ENCODE assay signal across 25 cellular contexts in genomic region chr19:45460807-45461347, GRCh38. TPM values are rescaled to one million over a fixed set of nuclear protein-coding genes. Genes with fewer than 3 reads are reported as not detected.
A peak's percentile ranks its signal among the peaks of the same experiment; 100 is the strongest.
DNase-seq lines count a peak whose midpoint lies in the region; ATAC-seq, FAIRE-seq and TF ChIP-seq lines count a peak whose summit lies in the region.
"Had no signal": no experiment of that assay in that cellular context is flagged by ENCODE, and none has a peak within 500 bp of the region (broad histone marks: within the 10 kb centered on the region; RNA-seq: fewer than 3 reads in every experiment).

No MANE protein-coding gene starts in this region.

- intact Hi-C loops in HepG2 (cut with micrococcal nuclease; ENCODE audit: unreplicated experiment), result no loop called here
- intact Hi-C loops in right lobe of liver (cut with DNase I), result no loop called here

- H3K79me1 ChIP-seq in neuronal stem cell (ENCODE audit: low read depth, low read length), result no peaks in the 10 kb centered on the region

- POLR2A ChIA-PET in HepG2 (lab: Yijun Ruan, JAX), result no interaction called here

- H2BK15ac ChIP-seq in neuronal stem cell (ENCODE audit: low read length), result no peak overlapping the region

- no peak for FAIRE-seq in HepG2 (lab: Jason Lieb, UNC)
- FAIRE-seq: G401.6 had no signal

- H3K23ac ChIP-seq in neuronal stem cell (ENCODE audit: low read depth, low read length, poor library complexity), result no peak overlapping the region

- no peaks in the 10 kb centered on the region for H3K9me3 ChIP-seq in HepG2 (ENCODE audit: low read length)
- H3K9me3 ChIP-seq in right lobe of liver, result no peaks in the 10 kb centered on the region
- no peaks in the 10 kb centered on the region for H3K9me3 ChIP-seq in neuronal stem cell (replicated peaks in 1 of 2; ENCODE audit: control insufficient read depth in 2 of 2, insufficient read depth in 1 of 2, low read depth in 1 of 2, low read length in 2 of 2)
- H3K9me3 ChIP-seq: HAP-1, SJSA1 had no signal

- H3K18ac ChIP-seq in neuronal stem cell (ENCODE audit: low read length), result no peak overlapping the region

- H3K4me1 ChIP-seq in HepG2 (ENCODE audit: insufficient read depth, low read length) (peaks cover 39% of the 10 kb centered on the region), right lobe of liver (peaks cover 0 to 2% (median 0%) of the 10 kb centered on the region in 4 donors), neuronal stem cell (ENCODE audit: control insufficient read depth in 2 of 2, insufficient read depth in 1 of 2, low read depth in 1 of 2, low read length in 2 of 2) (peaks cover 2 to 7% of the 10 kb centered on the region in 2 donors)

- no peak overlapping the region for H4K91ac ChIP-seq in neuronal stem cell (ENCODE audit: low read depth, low read length, poor library complexity)

- DNase-seq in HepG2 (ENCODE audit: low spot score), result no peak
- no peak for DNase-seq in right lobe of liver
- peak; percentile 29 for DNase-seq in RPMI8226
- no peak for DNase-seq in neuronal stem cell (ENCODE audit: low spot score)
- no peak for DNase-seq in H4 (ENCODE audit: low spot score)
- DNase-seq in SHP77 treated with DMSO at 0.1 percent for 48 hours (lab: John Stamatoyannopoulos, UW), result no peak
- DNase-seq in cerebellar nuclear complex (lab: John Stamatoyannopoulos, UW), result no peak
- DNase-seq: 8988T; CD4-positive, alpha-beta T cell; DMS53; HFFc6; MV-4-11; NCI-H1105 treated with DMSO at 0.1 percent for 48 hours; NCI-H146; NCI-H1930; NCI-H2107; NCI-H446; NCI-H524 treated with DMSO at 0.1 percent for 48 hours; NCI-H774; PC-3 had no signal

- H2AK5ac ChIP-seq in neuronal stem cell (ENCODE audit: low read depth, low read length), result peak overlapping the region; percentile 1

- TF ChIP-seq POLR2A in HepG2 (IDR thresholded peaks at IDR 0.05; ENCODE audit: insufficient read depth in 1 of 2, low read depth in 2 of 2, low read length in 2 of 2), result no peak
- TF ChIP-seq POLR2A in right lobe of liver (IDR thresholded peaks at IDR 0.05), result no peak

- H4K20me1 ChIP-seq in HepG2 (ENCODE audit: insufficient read depth, low read length), result no peaks in the 10 kb centered on the region

- H2BK5ac ChIP-seq in neuronal stem cell (ENCODE audit: low read length), result no peak overlapping the region

- H3K36me3 ChIP-seq in HepG2 (replicated peaks in 1 of 2; ENCODE audit: control insufficient read depth in 1 of 2, insufficient read depth in 2 of 2, low read length in 2 of 2) (no peaks in the 10 kb centered on the region), right lobe of liver (no peaks in the 10 kb centered on the region), neuronal stem cell (replicated peaks in 1 of 2; ENCODE audit: control insufficient read depth in 2 of 2, insufficient read depth in 2 of 2, low read length in 2 of 2) (no peaks in the 10 kb centered on the region)
- H3K36me3 ChIP-seq: HAP-1, SJSA1 had no signal

- H2AFZ ChIP-seq in HepG2 (ENCODE audit: low read length) (no peak overlapping the region), neuronal stem cell (ENCODE audit: low read length) (no peak overlapping the region)
- H2AFZ ChIP-seq: GM23338 had no signal

- WGBS in HepG2 (ENCODE audit: low lambda C conversion rate), result 3% methylated on average over 5 of the region's 8 CpGs
- WGBS in right lobe of liver (ENCODE audit: insufficient coverage, low coverage, low lambda C conversion rate, missing lambda C conversion rate), result 23% methylated on average over 4 of the region's 8 CpGs
- WGBS in neuronal stem cell (ENCODE audit: extremely low coverage in 2 of 2, insufficient read length in 2 of 2, insufficient replicate concordance in 1 of 2), 2 donors, result no CpG with 5 or more reads among the region's 8 CpGs

- no peak for TF ChIP-seq CTCF in HepG2 (CRISPR knock-in tag; IDR thresholded peaks at IDR 0.05)
- TF ChIP-seq CTCF in right lobe of liver (IDR thresholded peaks at IDR 0.05), result no peak

- no peak overlapping the region for H4K8ac ChIP-seq in neuronal stem cell (ENCODE audit: low read depth, low read length)

- H2BK120ac ChIP-seq in neuronal stem cell (ENCODE audit: low read depth, low read length), result no peak overlapping the region

- ATAC-seq in HepG2 (no peak; the same call in 2 of the 3 replicates), right lobe of liver (no peak)
- ATAC-seq: GM23338, PC-3, Right ventricle myocardium inferior had no signal

- H3K9ac ChIP-seq in HepG2 (ENCODE audit: insufficient read depth, low read depth, low read length), result no peak overlapping the region
- H3K9ac ChIP-seq in neuronal stem cell (ENCODE audit: low read depth, low read length, poor library complexity), result no peak overlapping the region

- BruUV-seq in HepG2 (replicated peaks; lab: Mats Ljungman, UMichigan), result no TSS peak

- H3K4ac ChIP-seq in neuronal stem cell (ENCODE audit: low read length), result no peak overlapping the region

- H3K27ac ChIP-seq in HepG2 (ENCODE audit: extremely low read length, insufficient read depth, low read length) (no peak overlapping the region), right lobe of liver (no peak overlapping the region), neuronal stem cell (replicated peaks; ENCODE audit: low read length) (no peak overlapping the region)
- H3K27ac ChIP-seq: SJSA1 had no signal

- H2BK12ac ChIP-seq in neuronal stem cell (ENCODE audit: low read length), result no peak overlapping the region

- no peak for TF ChIP-seq EP300 in HepG2 (IDR thresholded peaks at IDR 0.05; ENCODE audit: low read depth in 2 of 2, low read length in 2 of 2)
- TF ChIP-seq EP300 in HepG2 (CRISPR knock-in tag; IDR thresholded peaks at IDR 0.05; ENCODE audit: borderline replicate concordance), result no peak

- CTCF ChIA-PET in HepG2 (lab: Yijun Ruan, JAX; ENCODE audit: low intra/inter-chr PET ratio, low total read pairs), result no interaction called here

- peak overlapping the region; percentile 6; the same call in 1 of the 2 replicates for H3K4me2 ChIP-seq in HepG2 (ENCODE audit: low read depth, low read length)
- H3K4me2 ChIP-seq in neuronal stem cell (ENCODE audit: insufficient read depth, low read length, poor library complexity, severe bottlenecking), result no peak overlapping the region
- H3K4me2 ChIP-seq: GM23338 had no signal

- no peak overlapping the region for H3K4me3 ChIP-seq in HepG2 (replicated peaks in 1 of 3; ENCODE audit: insufficient read depth in 1 of 3, low read depth in 2 of 3, low read length in 3 of 3)
- H3K4me3 ChIP-seq in right lobe of liver, result no peak overlapping the region
- peak overlapping the region in 1 of 2 donors; percentile 11 for H3K4me3 ChIP-seq in neuronal stem cell (ENCODE audit: low read length in 2 of 2)
- H3K4me3 ChIP-seq: GM23338, HAP-1, SJSA1 had no signal

- TF ChIP-seq RAD21 in HepG2 (CRISPR knock-in tag; IDR thresholded peaks at IDR 0.05), result no peak

- no peak overlapping the region for H3K14ac ChIP-seq in neuronal stem cell (ENCODE audit: low read length)

- in situ Hi-C loops in HepG2 (cut with HindIII; ENCODE audit: extremely low pct_ligation_motif_present, low pct_unique_long_range_greater_than_20kb), result no loop called here

- H3K79me2 ChIP-seq in HepG2 (ENCODE audit: insufficient read depth, low read length), result no peaks in the 10 kb centered on the region

- H3K27me3 ChIP-seq in HepG2 (ENCODE audit: control insufficient read depth in 1 of 2, insufficient read depth in 2 of 2, low read length in 2 of 2), result peaks cover 0 to 7% of the 10 kb centered on the region in 2 experiments; a peak in 1 of 5 replicates
- no peaks in the 10 kb centered on the region for H3K27me3 ChIP-seq in right lobe of liver
- H3K27me3 ChIP-seq in neuronal stem cell (ENCODE audit: control insufficient read depth in 3 of 3, insufficient read depth in 3 of 3, low read depth in 1 of 3, low read length in 3 of 3), result peaks cover 0 to 4% (median 2%) of the 10 kb centered on the region in 3 experiments
- H3K27me3 ChIP-seq: SJSA1 had no signal

RNA-seq across cellular contexts. Expression of gene FOSB, which starts 6.9 kb away (rescaled TPM):
- total RNA-seq in HepG2 (2016; rRNA removed; fragmentation: Illumina TruSeq; extraction: Trizol) (0.21 and 6.0 TPM in 2 replicates), right lobe of liver (1 to 10 TPM in 1 of 6 experiments, under 1 TPM in 5; 0.19 to 1.2 (median 0.44) TPM)
- 0.79 and 0.91 TPM in 2 replicates for total RNA-seq in HepG2 (2016; cell fraction: cytosol; rRNA removed; fragmentation: Illumina TruSeq; extraction: Trizol; ENCODE audit: low read depth)
- total RNA-seq in HepG2 (2016; cell fraction: insoluble cytoplasmic fraction; rRNA removed; fragmentation: Illumina TruSeq; extraction: Trizol), result 0.37 and 5.7 TPM in 2 replicates
- 0.93 and 1.2 TPM in 2 replicates for total RNA-seq in HepG2 (2016; cell fraction: membrane; rRNA removed; fragmentation: Illumina TruSeq; extraction: Trizol)
- total RNA-seq in HepG2 (2016; cell fraction: nucleus; rRNA removed; fragmentation: Illumina TruSeq; extraction: Trizol), result 17.8 and 18.2 TPM in 2 replicates
- polyA plus RNA-seq in HepG2 (2011; rRNA removed), result 2.8 TPM in 2 replicates
- 0.67 and 0.69 TPM in 2 replicates for polyA plus RNA-seq in HepG2 (2011; cell fraction: cytosol; rRNA removed)
- polyA plus RNA-seq in HepG2 (2011; cell fraction: nucleus; rRNA removed), result 23.1 and 35.9 TPM in 2 replicates
- 0.51 and 1.1 TPM in 2 replicates for polyA plus RNA-seq in HepG2 (2012)
- not detected in 2 replicates for polyA plus RNA-seq in HepG2 (2016; cell fraction: cytosol; fragmentation: Illumina TruSeq; extraction: Trizol; ENCODE audit: low read depth)
- 0.35 and 0.74 TPM in 2 replicates for polyA plus RNA-seq in HepG2 (2016; cell fraction: insoluble cytoplasmic fraction; fragmentation: Illumina TruSeq; extraction: Trizol; ENCODE audit: low read depth)
- polyA plus RNA-seq in HepG2 (2016; cell fraction: membrane; fragmentation: Illumina TruSeq; extraction: Trizol; ENCODE audit: low read depth), result 0.17 and 0.41 TPM in 2 replicates
- 17.9 and 36.0 TPM in 2 replicates for polyA plus RNA-seq in HepG2 (2016; cell fraction: nucleus; fragmentation: Illumina TruSeq; extraction: Trizol; ENCODE audit: insufficient read depth, low read depth)
- polyA minus RNA-seq in HepG2 (2011; rRNA and poly(A)+ RNA removed; ENCODE audit: low replicate concordance), result 16.2 and 24.3 TPM in 2 replicates
- 1.5 and 2.2 TPM in 2 replicates for polyA minus RNA-seq in HepG2 (2011; cell fraction: cytosol; rRNA and poly(A)+ RNA removed)
- 32.3 and 48.2 TPM in 2 replicates for polyA minus RNA-seq in HepG2 (2011; cell fraction: nucleus; rRNA and poly(A)+ RNA removed)
- 8.5 TPM for polyA plus RNA-seq in neuronal stem cell (2013, experiment 1 of 2)
- polyA plus RNA-seq in neuronal stem cell (2013, experiment 2 of 2), result 8.7 TPM
- 1.2 TPM in 1 of 2 replicates, not detected in the other for total RNA-seq in H4 (2014; rRNA removed; shearing (Covaris generic))

RNA-seq across cellular contexts. Expression of gene RTN2, which starts 36.0 kb away (rescaled TPM):
- total RNA-seq in HepG2 (2016; rRNA removed; fragmentation: Illumina TruSeq; extraction: Trizol) (2.1 and 2.9 TPM in 2 replicates), right lobe of liver (1 to 10 TPM; 1.5 to 7.2 (median 2.9) TPM)
- total RNA-seq in HepG2 (2016; cell fraction: cytosol; rRNA removed; fragmentation: Illumina TruSeq; extraction: Trizol; ENCODE audit: low read depth), result 5.1 and 6.2 TPM in 2 replicates
- 2.0 and 3.5 TPM in 2 replicates for total RNA-seq in HepG2 (2016; cell fraction: insoluble cytoplasmic fraction; rRNA removed; fragmentation: Illumina TruSeq; extraction: Trizol)
- 6.2 and 8.3 TPM in 2 replicates for total RNA-seq in HepG2 (2016; cell fraction: membrane; rRNA removed; fragmentation: Illumina TruSeq; extraction: Trizol)
- total RNA-seq in HepG2 (2016; cell fraction: nucleus; rRNA removed; fragmentation: Illumina TruSeq; extraction: Trizol), result 2.3 and 2.8 TPM in 2 replicates
- 17.1 and 18.0 TPM in 2 replicates for polyA plus RNA-seq in HepG2 (2011; rRNA removed)
- 13.2 and 17.0 TPM in 2 replicates for polyA plus RNA-seq in HepG2 (2011; cell fraction: cytosol; rRNA removed)
- polyA plus RNA-seq in HepG2 (2011; cell fraction: nucleus; rRNA removed), result 12.6 and 14.7 TPM in 2 replicates
- 11.2 and 15.2 TPM in 2 replicates for polyA plus RNA-seq in HepG2 (2012)
- 8.6 and 9.5 TPM in 2 replicates for polyA plus RNA-seq in HepG2 (2016; cell fraction: cytosol; fragmentation: Illumina TruSeq; extraction: Trizol; ENCODE audit: low read depth)
- polyA plus RNA-seq in HepG2 (2016; cell fraction: insoluble cytoplasmic fraction; fragmentation: Illumina TruSeq; extraction: Trizol; ENCODE audit: low read depth), result 3.9 and 4.7 TPM in 2 replicates
- polyA plus RNA-seq in HepG2 (2016; cell fraction: membrane; fragmentation: Illumina TruSeq; extraction: Trizol; ENCODE audit: low read depth), result 9.5 and 9.7 TPM in 2 replicates
- 11.0 and 11.5 TPM in 2 replicates for polyA plus RNA-seq in HepG2 (2016; cell fraction: nucleus; fragmentation: Illumina TruSeq; extraction: Trizol; ENCODE audit: insufficient read depth, low read depth)
- 6.0 and 30.0 TPM in 2 replicates for polyA minus RNA-seq in HepG2 (2011; rRNA and poly(A)+ RNA removed; ENCODE audit: low replicate concordance)
- 7.6 and 8.3 TPM in 2 replicates for polyA minus RNA-seq in HepG2 (2011; cell fraction: cytosol; rRNA and poly(A)+ RNA removed)
- polyA minus RNA-seq in HepG2 (2011; cell fraction: nucleus; rRNA and poly(A)+ RNA removed), result 7.1 and 7.6 TPM in 2 replicates
- 9.5 TPM for polyA plus RNA-seq in neuronal stem cell (2013, experiment 1 of 2)
- polyA plus RNA-seq in neuronal stem cell (2013, experiment 2 of 2), result 10.0 TPM
- 3.5 and 6.1 TPM in 2 replicates for total RNA-seq in H4 (2014; rRNA removed; shearing (Covaris generic))

RNA-seq across cellular contexts. Expression of gene ERCC1, which starts 37.2 kb away (rescaled TPM):
- 39.3 and 40.0 TPM in 2 replicates for total RNA-seq in HepG2 (2016; rRNA removed; fragmentation: Illumina TruSeq; extraction: Trizol)
- total RNA-seq in HepG2 (2016; cell fraction: cytosol; rRNA removed; fragmentation: Illumina TruSeq; extraction: Trizol; ENCODE audit: low read depth), result 45.6 and 63.1 TPM in 2 replicates
- total RNA-seq in HepG2 (2016; cell fraction: insoluble cytoplasmic fraction; rRNA removed; fragmentation: Illumina TruSeq; extraction: Trizol), result 33.8 and 46.8 TPM in 2 replicates
- total RNA-seq in HepG2 (2016; cell fraction: membrane; rRNA removed; fragmentation: Illumina TruSeq; extraction: Trizol), result 47.2 and 50.6 TPM in 2 replicates
- 15.5 and 16.4 TPM in 2 replicates for total RNA-seq in HepG2 (2016; cell fraction: nucleus; rRNA removed; fragmentation: Illumina TruSeq; extraction: Trizol)
- 66.4 and 76.6 TPM in 2 replicates for polyA plus RNA-seq in HepG2 (2011; rRNA removed)
- polyA plus RNA-seq in HepG2 (2011; cell fraction: cytosol; rRNA removed), result 48.2 and 78.5 TPM in 2 replicates
- polyA plus RNA-seq in HepG2 (2011; cell fraction: nucleus; rRNA removed), result 84.4 and 86.6 TPM in 2 replicates
- polyA plus RNA-seq in HepG2 (2012), result 38.8 and 40.5 TPM in 2 replicates
- 57.8 and 73.2 TPM in 2 replicates for polyA plus RNA-seq in HepG2 (2016; cell fraction: cytosol; fragmentation: Illumina TruSeq; extraction: Trizol; ENCODE audit: low read depth)
- polyA plus RNA-seq in HepG2 (2016; cell fraction: insoluble cytoplasmic fraction; fragmentation: Illumina TruSeq; extraction: Trizol; ENCODE audit: low read depth), result 53.9 and 54.0 TPM in 2 replicates
- polyA plus RNA-seq in HepG2 (2016; cell fraction: membrane; fragmentation: Illumina TruSeq; extraction: Trizol; ENCODE audit: low read depth), result 53.9 and 61.0 TPM in 2 replicates
- polyA plus RNA-seq in HepG2 (2016; cell fraction: nucleus; fragmentation: Illumina TruSeq; extraction: Trizol; ENCODE audit: insufficient read depth, low read depth), result 40.4 and 44.1 TPM in 2 replicates
- polyA minus RNA-seq in HepG2 (2011; rRNA and poly(A)+ RNA removed; ENCODE audit: low replicate concordance), result 68.2 and 77.1 TPM in 2 replicates
- 28.0 and 42.8 TPM in 2 replicates for polyA minus RNA-seq in HepG2 (2011; cell fraction: cytosol; rRNA and poly(A)+ RNA removed)
- 23.7 and 24.2 TPM in 2 replicates for polyA minus RNA-seq in HepG2 (2011; cell fraction: nucleus; rRNA and poly(A)+ RNA removed)
- 10 to 100 TPM; 19.2 to 29.4 (median 22.6) TPM for total RNA-seq in right lobe of liver
- 90.0 TPM for polyA plus RNA-seq in neuronal stem cell (2013, experiment 1 of 2)
- polyA plus RNA-seq in neuronal stem cell (2013, experiment 2 of 2), result 87.6 TPM
- total RNA-seq in H4 (2014; rRNA removed; shearing (Covaris generic)), result 49.3 and 84.0 TPM in 2 replicates

RNA-seq across cellular contexts. Expression of gene PPM1N, which starts 37.4 kb away (rescaled TPM):
- total RNA-seq in HepG2 (2016; rRNA removed; fragmentation: Illumina TruSeq; extraction: Trizol) (0.31 and 0.67 TPM in 2 replicates), right lobe of liver (1 to 10 TPM in 2 of 6 experiments, under 1 TPM in 3, not detected in 1; 0.32 to 2.0 (median 0.51) TPM)
- total RNA-seq in HepG2 (2016; cell fraction: cytosol; rRNA removed; fragmentation: Illumina TruSeq; extraction: Trizol; ENCODE audit: low read depth), result 0.53 and 0.71 TPM in 2 replicates
- total RNA-seq in HepG2 (2016; cell fraction: insoluble cytoplasmic fraction; rRNA removed; fragmentation: Illumina TruSeq; extraction: Trizol), result 0.48 and 0.91 TPM in 2 replicates
- total RNA-seq in HepG2 (2016; cell fraction: membrane; rRNA removed; fragmentation: Illumina TruSeq; extraction: Trizol), result 0.72 and 1.2 TPM in 2 replicates
- total RNA-seq in HepG2 (2016; cell fraction: nucleus; rRNA removed; fragmentation: Illumina TruSeq; extraction: Trizol), result not detected in 2 replicates
- polyA plus RNA-seq in HepG2 (2011; rRNA removed), result 1.3 and 1.8 TPM in 2 replicates
- 2.6 TPM in 2 replicates for polyA plus RNA-seq in HepG2 (2011; cell fraction: cytosol; rRNA removed)
- polyA plus RNA-seq in HepG2 (2011; cell fraction: nucleus; rRNA removed), result 1.1 and 2.1 TPM in 2 replicates
- 1.4 and 1.9 TPM in 2 replicates for polyA plus RNA-seq in HepG2 (2012)
- 0.86 and 1.5 TPM in 2 replicates for polyA plus RNA-seq in HepG2 (2016; cell fraction: cytosol; fragmentation: Illumina TruSeq; extraction: Trizol; ENCODE audit: low read depth)
- 0.76 TPM in 1 of 2 replicates, not detected in the other for polyA plus RNA-seq in HepG2 (2016; cell fraction: insoluble cytoplasmic fraction; fragmentation: Illumina TruSeq; extraction: Trizol; ENCODE audit: low read depth)
- 0.77 and 1.1 TPM in 2 replicates for polyA plus RNA-seq in HepG2 (2016; cell fraction: membrane; fragmentation: Illumina TruSeq; extraction: Trizol; ENCODE audit: low read depth)
- polyA plus RNA-seq in HepG2 (2016; cell fraction: nucleus; fragmentation: Illumina TruSeq; extraction: Trizol; ENCODE audit: insufficient read depth, low read depth), result 1.2 TPM in 1 of 2 replicates, not detected in the other
- 0.23 TPM in 1 of 2 replicates, not detected in the other for polyA minus RNA-seq in HepG2 (2011; rRNA and poly(A)+ RNA removed; ENCODE audit: low replicate concordance)
- polyA minus RNA-seq in HepG2 (2011; cell fraction: cytosol; rRNA and poly(A)+ RNA removed), result not detected in 2 replicates
- 0.50 TPM in 1 of 2 replicates, not detected in the other for polyA minus RNA-seq in HepG2 (2011; cell fraction: nucleus; rRNA and poly(A)+ RNA removed)
- 1.3 TPM for polyA plus RNA-seq in neuronal stem cell (2013, experiment 1 of 2)
- 1.2 TPM for polyA plus RNA-seq in neuronal stem cell (2013, experiment 2 of 2)
- total RNA-seq in H4 (2014; rRNA removed; shearing (Covaris generic)), result 0.21 and 1.1 TPM in 2 replicates

RNA-seq across cellular contexts. Expression of gene VASP, which starts 46.4 kb away (rescaled TPM):
- 64.6 and 67.1 TPM in 2 replicates for total RNA-seq in HepG2 (2016; rRNA removed; fragmentation: Illumina TruSeq; extraction: Trizol)
- 22.8 and 24.0 TPM in 2 replicates for total RNA-seq in HepG2 (2016; cell fraction: cytosol; rRNA removed; fragmentation: Illumina TruSeq; extraction: Trizol; ENCODE audit: low read depth)
- 60.7 and 68.5 TPM in 2 replicates for total RNA-seq in HepG2 (2016; cell fraction: insoluble cytoplasmic fraction; rRNA removed; fragmentation: Illumina TruSeq; extraction: Trizol)
- total RNA-seq in HepG2 (2016; cell fraction: membrane; rRNA removed; fragmentation: Illumina TruSeq; extraction: Trizol), result 55.3 and 59.3 TPM in 2 replicates
- total RNA-seq in HepG2 (2016; cell fraction: nucleus; rRNA removed; fragmentation: Illumina TruSeq; extraction: Trizol), result 38.8 and 40.6 TPM in 2 replicates
- 41.8 and 49.1 TPM in 2 replicates for polyA plus RNA-seq in HepG2 (2011; rRNA removed)
- polyA plus RNA-seq in HepG2 (2011; cell fraction: cytosol; rRNA removed), result 29.9 and 46.4 TPM in 2 replicates
- 78.2 and 83.1 TPM in 2 replicates for polyA plus RNA-seq in HepG2 (2011; cell fraction: nucleus; rRNA removed)
- 30.9 and 35.9 TPM in 2 replicates for polyA plus RNA-seq in HepG2 (2012)
- 20.6 and 22.3 TPM in 2 replicates for polyA plus RNA-seq in HepG2 (2016; cell fraction: cytosol; fragmentation: Illumina TruSeq; extraction: Trizol; ENCODE audit: low read depth)
- 75.4 and 76.4 TPM in 2 replicates for polyA plus RNA-seq in HepG2 (2016; cell fraction: insoluble cytoplasmic fraction; fragmentation: Illumina TruSeq; extraction: Trizol; ENCODE audit: low read depth)
- polyA plus RNA-seq in HepG2 (2016; cell fraction: membrane; fragmentation: Illumina TruSeq; extraction: Trizol; ENCODE audit: low read depth), result 40.8 and 44.1 TPM in 2 replicates
- 70.9 and 74.4 TPM in 2 replicates for polyA plus RNA-seq in HepG2 (2016; cell fraction: nucleus; fragmentation: Illumina TruSeq; extraction: Trizol; ENCODE audit: insufficient read depth, low read depth)
- 38.0 and 110 TPM in 2 replicates for polyA minus RNA-seq in HepG2 (2011; rRNA and poly(A)+ RNA removed; ENCODE audit: low replicate concordance)
- 36.7 and 47.2 TPM in 2 replicates for polyA minus RNA-seq in HepG2 (2011; cell fraction: cytosol; rRNA and poly(A)+ RNA removed)
- polyA minus RNA-seq in HepG2 (2011; cell fraction: nucleus; rRNA and poly(A)+ RNA removed), result 31.7 and 50.2 TPM in 2 replicates
- total RNA-seq in right lobe of liver, result 10 to 100 TPM; 19.4 to 64.1 (median 30.6) TPM
- polyA plus RNA-seq in neuronal stem cell (2013, experiment 1 of 2), result 61.7 TPM
- polyA plus RNA-seq in neuronal stem cell (2013, experiment 2 of 2), result 63.2 TPM
- 29.1 and 43.5 TPM in 2 replicates for total RNA-seq in H4 (2014; rRNA removed; shearing (Covaris generic))
